In genomic region chr14:76924363-76925151, GRCh38 we compare ENCODE assay signal across 8 cellular contexts.
DNase-seq lines count a peak whose midpoint lies in the region; ATAC-seq and TF ChIP-seq lines count a peak whose summit lies in the region.

No MANE protein-coding gene starts in this region.

- peaks cover 51% of the 10 kb centered on the region for H3K4me1 ChIP-seq in CD8-positive, alpha-beta T cell (ENCODE audit: insufficient read depth, low read length)

- intact Hi-C loops in CD8-positive, alpha-beta T cell (cut with DNase I, micrococcal nuclease), result no loop called here
- intact Hi-C loops in left colon (cut with DNase I, micrococcal nuclease), result no loop called here
- intact Hi-C loops in lower leg skin (cut with DNase I; ENCODE audit: low total_unique reads), result no loop called here

- no peaks in the 10 kb centered on the region for H3K9me3 Mint-ChIP-seq in CD8-positive, alpha-beta T cell
- no peaks in the 10 kb centered on the region for H3K9me3 Mint-ChIP-seq in activated CD4-positive, alpha-beta T cell treated with anti-CD3 and anti-CD28 coated beads, Interleukin-2, amount 10 ng/mL, durations not matched to agents 7 days and 5 days

- no peak overlapping the region for H3K27ac Mint-ChIP-seq in CD8-positive, alpha-beta T cell
- peak overlapping the region; percentile 91 for H3K27ac Mint-ChIP-seq in activated CD4-positive, alpha-beta T cell treated with anti-CD3 and anti-CD28 coated beads, Interleukin-2, amount 10 ng/mL, durations not matched to agents 7 days and 5 days

- CTCF ChIA-PET in CD8-positive, alpha-beta T cell (lab: Charles Lee), result interaction anchor here (1.2 to 2.8 kb wide), 4 partner anchors 7 to 143 kb away, joined by 4 to 21 read pairs (median 8); no protein-coding TSS in a partner anchor
- CTCF ChIA-PET in activated CD4-positive, alpha-beta T cell treated with anti-CD3 and anti-CD28 coated beads, Interleukin-2, amount 10 ng/mL, durations not matched to agents 7 days and 5 days (lab: Charles Lee), result interaction anchor here (0.8 to 4.4 kb wide), 6 partner anchors 10 to 146 kb away, joined by 3 to 33 read pairs (median 4); no protein-coding TSS in a partner anchor

- H3K4me3 Mint-ChIP-seq in CD8-positive, alpha-beta T cell, result no peak overlapping the region
- H3K4me3 Mint-ChIP-seq in activated CD4-positive, alpha-beta T cell treated with anti-CD3 and anti-CD28 coated beads, Interleukin-2, amount 10 ng/mL, durations not matched to agents 7 days and 5 days, result no peak overlapping the region

- H3K36me3 ChIP-seq in CD8-positive, alpha-beta T cell (ENCODE audit: insufficient read depth, low read length), result no peaks in the 10 kb centered on the region

- no peaks in the 10 kb centered on the region for H3K36me3 Mint-ChIP-seq in CD8-positive, alpha-beta T cell
- H3K36me3 Mint-ChIP-seq in activated CD4-positive, alpha-beta T cell treated with anti-CD3 and anti-CD28 coated beads, Interleukin-2, amount 10 ng/mL, durations not matched to agents 7 days and 5 days (ENCODE audit: low read depth), result no peaks in the 10 kb centered on the region

- H3K27ac ChIP-seq in CD8-positive, alpha-beta T cell (ENCODE audit: low read depth, low read length), result no peak overlapping the region

- no peak for TF ChIP-seq POLR2A in lower leg skin (IDR thresholded peaks at IDR 0.05)

- no peaks in the 10 kb centered on the region for H3K27me3 ChIP-seq in CD8-positive, alpha-beta T cell (ENCODE audit: insufficient read depth, low read length)

- WGBS in lower leg skin, 2 donors, result 65 to 66% methylated on average over 14 to 18 of the region's 18 CpGs

- DNase-seq in CD8-positive, alpha-beta T cell, result peak in 3 of 7 experiments; percentile 23 to 57 (median 51)
- peak; percentile 49 for DNase-seq in NCI-H128 (lab: John Stamatoyannopoulos, UW; ENCODE audit: unreplicated experiment)
- DNase-seq in activated CD4-positive, alpha-beta T cell treated with anti-CD3 and anti-CD28 coated beads, Interleukin-2, amount 10 ng/mL, durations not matched to agents 7 days and 5 days, result peak; percentile 64
- peak; percentile 86 for DNase-seq in iPS-NIHi7 (ENCODE audit: extremely low spot score)
- DNase-seq in mesenteric fat pad (ENCODE audit: low spot score), result no peak
- DNase-seq in NCI-H226, result no peak
- no peak for DNase-seq in left colon
- DNase-seq in lower leg skin (ENCODE audit: low spot score in 2 of 2), result no peak

- H3K27me3 Mint-ChIP-seq in CD8-positive, alpha-beta T cell (ENCODE audit: low read depth), result no peaks in the 10 kb centered on the region
- H3K27me3 Mint-ChIP-seq in activated CD4-positive, alpha-beta T cell treated with anti-CD3 and anti-CD28 coated beads, Interleukin-2, amount 10 ng/mL, durations not matched to agents 7 days and 5 days, result no peaks in the 10 kb centered on the region

- POLR2A ChIA-PET in CD8-positive, alpha-beta T cell (lab: Charles Lee), result no interaction called here
- POLR2A ChIA-PET in activated CD4-positive, alpha-beta T cell treated with anti-CD3 and anti-CD28 coated beads, Interleukin-2, amount 10 ng/mL, durations not matched to agents 7 days and 5 days (lab: Charles Lee), result no interaction called here

- peak; percentile 7 for ATAC-seq in CD8-positive, alpha-beta T cell
- no peak for ATAC-seq in left colon

- H3K4me1 Mint-ChIP-seq in CD8-positive, alpha-beta T cell (ENCODE audit: low read depth), result peaks cover 65% of the 10 kb centered on the region
- peaks cover 93% of the 10 kb centered on the region for H3K4me1 Mint-ChIP-seq in activated CD4-positive, alpha-beta T cell treated with anti-CD3 and anti-CD28 coated beads, Interleukin-2, amount 10 ng/mL, durations not matched to agents 7 days and 5 days

- TF ChIP-seq CTCF in CD8-positive, alpha-beta T cell (IDR thresholded peaks at IDR 0.05), result no peak
- TF ChIP-seq CTCF in lower leg skin (IDR thresholded peaks at IDR 0.05), result no peak

- no peaks in the 10 kb centered on the region for H3K9me3 ChIP-seq in CD8-positive, alpha-beta T cell (ENCODE audit: low read length)

- H3K4me3 ChIP-seq in CD8-positive, alpha-beta T cell (ENCODE audit: low read depth, low read length), result no peak overlapping the region
- no peak overlapping the region for H3K4me3 ChIP-seq in lower leg skin (ENCODE audit: low read depth, poor library complexity, severe bottlenecking)

Comparison
In these comparisons a context has a peak if more than half of its experiments do, and no peak if none do; other contexts are left out.
1. DNase-seq: peak in NCI-H128 (single experiment), activated CD4-positive, alpha-beta T cell treated with anti-CD3 and anti-CD28 coated beads, Interleukin-2, amount 10 ng/mL, durations not matched to agents 7 days and 5 days (single experiment) and iPS-NIHi7 (single experiment); none in mesenteric fat pad (single experiment), NCI-H226 (single experiment), left colon (0 of 2) and lower leg skin (0 of 2).